ENCODE assay signal across 23 cellular contexts in genomic region chr15:51074926-51075325, GRCh38. TPM values are rescaled to one million over a fixed set of nuclear protein-coding genes. Genes with fewer than 3 reads are reported as not detected.
"Had no signal": no experiment of that assay in that cellular context is flagged by ENCODE, and none has a peak within 500 bp of the region (broad histone marks: within the 10 kb centered on the region; RNA-seq: fewer than 3 reads in every experiment).

No MANE protein-coding gene starts in this region.

- H3K4me1 ChIP-seq: prostate gland, right lobe of liver had no signal

- H3K4me3 ChIP-seq: cardiac muscle cell, ovary, prostate gland, right lobe of liver, smooth muscle cell had no signal

- H3K9me3 Mint-ChIP-seq: activated naive CD8-positive, alpha-beta T cell treated with anti-CD3 and anti-CD28 coated beads for 36 hours; activated T-cell treated with anti-CD3 and anti-CD28 coated beads, Interleukin-2, amount 50 U/mL, for 4 hours; activated T-helper 2 cell treated with anti-CD3 and anti-CD28 coated beads, Interferon-gamma antibody, Interleukin-2, Interleukin-4, amounts not matched to agents 10 μg/mL and 5 μg/mL and 100 μg/mL, durations not matched to agents 14 hours and 24 hours and 36 hours; memory B cell; nephron; T-helper 1 cell treated with Interleukin-12 subunit alpha and Interleukin-12 subunit beta and Interleukin-4 antibody, amounts not matched to agents 30 μg/mL and 1 μg/mL, for 36 hours had no signal

- H3K9me3 ChIP-seq: neutrophil, ovary, prostate gland, right lobe of liver had no signal

- DNase-seq: activated CD4-positive, alpha-beta T cell treated with anti-CD3 and anti-CD28 coated beads for 4 hours; activated CD4-positive, alpha-beta T cell treated with anti-CD3 and anti-CD28 coated beads, Interleukin-2, amount 50 U/mL, for 48 hours; activated CD4-positive, CD25-positive, alpha-beta regulatory T cell; activated CD8-positive, alpha-beta memory T cell treated with anti-CD3 and anti-CD28 coated beads, Interleukin-2, amount 50 U/mL, for 48 hours; activated naive CD4-positive, alpha-beta T cell; activated naive CD8-positive, alpha-beta T cell treated with anti-CD3 and anti-CD28 coated beads for 36 hours; activated T-cell treated with anti-CD3 and anti-CD28 coated beads, Interleukin-2, amount 50 U/mL, for 4 hours; dermis blood vessel endothelial cell; effector CD8-positive, alpha-beta T cell; kidney glomerular epithelial cell; right lobe of liver; stimulated activated CD4-positive, alpha-beta T cell treated with anti-CD3 and anti-CD28 coated beads, Interleukin-15, amount 100 ng/mL, for 24 hours; stimulated activated naive B cell treated with anti-CD40 and anti-IgM and Interleukin-4, amounts not matched to agents 10 μg/mL and 1 μg/mL and 100 μg/mL, for 72 hours had no signal

- H3K36me3 Mint-ChIP-seq: memory B cell had no signal

- H3K36me3 ChIP-seq: cardiac muscle cell, neutrophil, ovary, prostate gland, right lobe of liver had no signal

- H3K27ac Mint-ChIP-seq: activated naive CD8-positive, alpha-beta T cell treated with anti-CD3 and anti-CD28 coated beads for 36 hours; activated T-helper 2 cell treated with anti-CD3 and anti-CD28 coated beads, Interferon-gamma antibody, Interleukin-2, Interleukin-4, amounts not matched to agents 10 μg/mL and 5 μg/mL and 100 μg/mL, durations not matched to agents 14 hours and 24 hours and 36 hours; memory B cell; T-helper 1 cell treated with Interleukin-12 subunit alpha and Interleukin-12 subunit beta and Interleukin-4 antibody, amounts not matched to agents 30 μg/mL and 1 μg/mL, for 36 hours had no signal

- H3K27ac ChIP-seq: cardiac muscle cell, neutrophil, ovary, right lobe of liver had no signal

- H3K4me3 Mint-ChIP-seq: activated naive CD8-positive, alpha-beta T cell treated with anti-CD3 and anti-CD28 coated beads for 36 hours; activated T-cell treated with anti-CD3 and anti-CD28 coated beads, Interleukin-2, amount 50 U/mL, for 4 hours; memory B cell; nephron; stimulated activated naive B cell treated with anti-CD40 and anti-IgM and Interleukin-4, amounts not matched to agents 10 μg/mL and 1 μg/mL and 100 μg/mL, for 72 hours; T-helper 1 cell treated with Interleukin-12 subunit alpha and Interleukin-12 subunit beta and Interleukin-4 antibody, amounts not matched to agents 30 μg/mL and 1 μg/mL, for 36 hours had no signal

- ATAC-seq: activated T-cell treated with anti-CD3 and anti-CD28 coated beads, Interleukin-2, amount 50 U/mL, for 4 hours; esophagus mucosa; right lobe of liver; stimulated activated naive B cell treated with anti-CD40 and anti-IgM and Interleukin-4, amounts not matched to agents 10 μg/mL and 1 μg/mL and 100 μg/mL, for 72 hours had no signal

- H3K27me3 ChIP-seq: ovary, right lobe of liver had no signal

RNA-seq across cellular contexts. Expression of gene TNFAIP8L3, which starts 19.8 kb away (rescaled TPM):
- total RNA-seq: cardiac muscle cell, smooth muscle cell had no signal
- polyA plus RNA-seq: cardiac muscle cell, smooth muscle cell had no signal
